9 cellular contexts compared by ENCODE assay signal in genomic region chr9:34332370-34332964, GRCh38. TPM values are rescaled to one million over a fixed set of nuclear protein-coding genes. Genes with fewer than 3 reads are reported as not detected.
DNase-seq lines count a peak whose midpoint lies in the region; ATAC-seq and TF ChIP-seq lines count a peak whose summit lies in the region.
"Had no signal": no experiment of that assay in that cellular context is flagged by ENCODE, and none has a peak within 500 bp of the region (broad histone marks: within the 10 kb centered on the region; RNA-seq: fewer than 3 reads in every experiment).

No MANE protein-coding gene starts in this region.

- no peaks in the 10 kb centered on the region for H3K27me3 Mint-ChIP-seq in CD8-positive, alpha-beta memory T cell
- no peaks in the 10 kb centered on the region for H3K27me3 Mint-ChIP-seq in progenitor cell of endocrine pancreas

- H3K4me3 Mint-ChIP-seq in CD8-positive, alpha-beta memory T cell: peak overlapping the region in 2 of 7 donors; percentile 3 to 78
- H3K4me3 Mint-ChIP-seq in progenitor cell of endocrine pancreas (ENCODE audit: low read depth): peak overlapping the region; percentile 10

- no peak overlapping the region for H3K4me3 ChIP-seq in CD8-positive, alpha-beta memory T cell (ENCODE audit: low read length)
- H3K4me3 ChIP-seq in Peyer's patch: no peak overlapping the region
- no peak overlapping the region for H3K4me3 ChIP-seq in esophagus muscularis mucosa
- H3K4me3 ChIP-seq: skin epidermis had no signal

- H3K36me3 Mint-ChIP-seq in CD8-positive, alpha-beta memory T cell: peaks cover 0 to 28% (median 1%) of the 10 kb centered on the region in 3 donors
- H3K36me3 Mint-ChIP-seq in progenitor cell of endocrine pancreas (ENCODE audit: insufficient read depth): peaks cover under 1% of the 10 kb centered on the region

- no peak overlapping the region for H3K27ac ChIP-seq in CD8-positive, alpha-beta memory T cell (ENCODE audit: low read depth, low read length)
- H3K27ac ChIP-seq in Peyer's patch (no peak overlapping the region), esophagus muscularis mucosa (replicated peaks in 1 of 4) (peak overlapping the region; percentile 2 to 38 (median 16))
- H3K27ac ChIP-seq: skin epidermis had no signal

- WGBS in esophagus muscularis mucosa: 18% methylated on average over 4 of the region's 4 CpGs

- no peaks in the 10 kb centered on the region for H3K9me3 ChIP-seq in CD8-positive, alpha-beta memory T cell (ENCODE audit: low read length)
- H3K9me3 ChIP-seq in Peyer's patch (no peaks in the 10 kb centered on the region), esophagus muscularis mucosa (no peaks in the 10 kb centered on the region)

- peak in 5 of 6 experiments; percentile 6 to 88 (median 75) for TF ChIP-seq CTCF in Peyer's patch (IDR thresholded peaks at IDR 0.05)
- peak; percentile 53 to 66 (median 64) for TF ChIP-seq CTCF in esophagus muscularis mucosa (IDR thresholded peaks at IDR 0.05)
- peak; percentile 52 for TF ChIP-seq CTCF in progenitor cell of endocrine pancreas (IDR thresholded peaks at IDR 0.05; ENCODE audit: unreplicated experiment)

- no peaks in the 10 kb centered on the region for H3K9me3 Mint-ChIP-seq in CD8-positive, alpha-beta memory T cell
- no peaks in the 10 kb centered on the region for H3K9me3 Mint-ChIP-seq in progenitor cell of endocrine pancreas (ENCODE audit: low read depth)

- no peak for ATAC-seq in GM21825 (IDR thresholded peaks at IDR 0.05; ENCODE audit: unreplicated experiment)

- H3K27ac Mint-ChIP-seq in CD8-positive, alpha-beta memory T cell: peak overlapping the region in 5 of 8 donors; percentile 23 to 78 (median 66)
- H3K27ac Mint-ChIP-seq in progenitor cell of endocrine pancreas: no peak overlapping the region

- peak in 1 of 5 donors; percentile 29 for DNase-seq in CD8-positive, alpha-beta memory T cell
- DNase-seq in H4 (ENCODE audit: low spot score) (peak; percentile 47), Peyer's patch (no peak), esophagus muscularis mucosa (ENCODE audit: extremely low spot score) (no peak), progenitor cell of endocrine pancreas (ENCODE audit: low spot score, unreplicated experiment) (no peak), activated gamma-delta T cell treated with Interleukin-2 at 50 U/mL for 16 hours (no peak), NOMO-1 (lab: John Stamatoyannopoulos, UW; ENCODE audit: unreplicated experiment in 2 of 2) (no peak)

- POLR2A ChIA-PET in CD8-positive, alpha-beta memory T cell (lab: Charles Lee): interaction anchor here (1.3 kb wide), 1 partner anchor 47 kb away, joined by 3 read pairs; no protein-coding TSS in a partner anchor

- CTCF ChIA-PET in CD8-positive, alpha-beta memory T cell (lab: Charles Lee): interaction anchor here (1.0 to 6.3 kb wide), 5 partner anchors 9 to 271 kb away, joined by 3 to 73 read pairs (median 4); partner anchors contain the start of gene MYORG

- H3K36me3 ChIP-seq in CD8-positive, alpha-beta memory T cell (ENCODE audit: insufficient read depth, low read length): no peaks in the 10 kb centered on the region
- H3K36me3 ChIP-seq in Peyer's patch: peaks cover 0 to 4% (median 0%) of the 10 kb centered on the region in 3 donors
- no peaks in the 10 kb centered on the region for H3K36me3 ChIP-seq in esophagus muscularis mucosa

- peaks cover 14% of the 10 kb centered on the region for H3K4me1 ChIP-seq in CD8-positive, alpha-beta memory T cell (ENCODE audit: insufficient read depth, low read length)
- H3K4me1 ChIP-seq in Peyer's patch (peaks cover 0 to 28% (median 0%) of the 10 kb centered on the region in 4 donors), esophagus muscularis mucosa (peaks cover 14 to 55% (median 46%) of the 10 kb centered on the region in 4 donors)

- no peaks in the 10 kb centered on the region for H3K27me3 ChIP-seq in CD8-positive, alpha-beta memory T cell (ENCODE audit: insufficient read depth, low read length, poor library complexity, severe bottlenecking)
- no peaks in the 10 kb centered on the region for H3K27me3 ChIP-seq in Peyer's patch
- no peaks in the 10 kb centered on the region for H3K27me3 ChIP-seq in esophagus muscularis mucosa

- peaks cover 28 to 51% (median 35%) of the 10 kb centered on the region in 3 donors for H3K4me1 Mint-ChIP-seq in CD8-positive, alpha-beta memory T cell
- H3K4me1 Mint-ChIP-seq in progenitor cell of endocrine pancreas (ENCODE audit: low read depth): peaks cover 28% of the 10 kb centered on the region

- no peak for TF ChIP-seq EP300 in esophagus muscularis mucosa (IDR thresholded peaks at IDR 0.05)

- TF ChIP-seq POLR2A in Peyer's patch (IDR thresholded peaks at IDR 0.05) (no peak), esophagus muscularis mucosa (IDR thresholded peaks at IDR 0.05; ENCODE audit: low read depth) (no peak)

- intact Hi-C loops in esophagus muscularis mucosa (cut with DNase I): loop anchor here (1.0 to 10.0 kb wide), 2 partner anchors 45 to 272 kb away; no protein-coding TSS in a partner anchor

RNA-seq across cellular contexts. Expression of gene NUDT2, which starts 3.1 kb away (rescaled TPM):
- total RNA-seq in CD8-positive, alpha-beta memory T cell: 10 to 100 TPM; 27.9 to 30.4 TPM
- 24.6 TPM for polyA plus RNA-seq in CD8-positive, alpha-beta memory T cell
- total RNA-seq in H4 (2014; rRNA removed; shearing (Covaris generic)): 71.9 and 75.3 TPM in 2 replicates
- total RNA-seq in Peyer's patch (10 to 100 TPM in 3 of 4 donors, not detected in 1; 13.8 to 20.0 (median 14.7) TPM), esophagus muscularis mucosa (10 to 100 TPM; 15.0 to 45.3 (median 23.0) TPM), progenitor cell of endocrine pancreas (21.1 TPM in 2 replicates)

RNA-seq across cellular contexts. Expression of gene KIF24, which starts 3.4 kb away (rescaled TPM):
- 1 to 10 TPM; 6.0 to 6.7 TPM for total RNA-seq in CD8-positive, alpha-beta memory T cell
- polyA plus RNA-seq in CD8-positive, alpha-beta memory T cell: not detected
- 5.5 and 5.9 TPM in 2 replicates for total RNA-seq in H4 (2014; rRNA removed; shearing (Covaris generic))
- total RNA-seq in Peyer's patch (1 to 10 TPM; 2.1 to 5.2 (median 2.9) TPM), esophagus muscularis mucosa (1 to 10 TPM in 1 of 4 donors, under 1 TPM in 3; 0.42 to 1.5 (median 0.62) TPM), progenitor cell of endocrine pancreas (9.1 and 10.0 TPM in 2 replicates)

RNA-seq across cellular contexts. Expression of gene MYORG, which starts 44.2 kb away (rescaled TPM):
- total RNA-seq in CD8-positive, alpha-beta memory T cell: 1 to 10 TPM; 2.3 to 2.4 TPM
- polyA plus RNA-seq in CD8-positive, alpha-beta memory T cell: 0.67 TPM
- 1.9 and 2.7 TPM in 2 replicates for total RNA-seq in H4 (2014; rRNA removed; shearing (Covaris generic))
- total RNA-seq in Peyer's patch (10 to 100 TPM in 3 of 4 donors, 1 to 10 TPM in 1; 7.4 to 97.2 (median 88.3) TPM), esophagus muscularis mucosa (10 to 100 TPM in 2 of 4 donors, 1 to 10 TPM in 2; 7.8 to 27.2 (median 15.4) TPM), progenitor cell of endocrine pancreas (8.8 and 9.2 TPM in 2 replicates)

Comparison
In these comparisons a context has a peak if more than half of its experiments do, and no peak if none do; other contexts are left out.
1. H3K27ac ChIP-seq: peak in esophagus muscularis mucosa (4 of 4); none in CD8-positive, alpha-beta memory T cell (single experiment) and Peyer's patch (0 of 4).
2. Peak in every context shown above with its lines, with median percentiles within 50 percentile points of each other: CTCF ChIP-seq.